9 cellular contexts compared by ENCODE assay signal in genomic region chr10:62079885-62080559, GRCh38.
DNase-seq lines count a peak whose midpoint lies in the region; ATAC-seq and TF ChIP-seq lines count a peak whose summit lies in the region.
"Had no signal": no experiment of that assay in that cellular context is flagged by ENCODE, and none has a peak within 500 bp of the region (broad histone marks: within the 10 kb centered on the region; RNA-seq: fewer than 3 reads in every experiment).

No MANE protein-coding gene starts in this region.

- intact Hi-C loops in cardiac septum (cut with DNase I) = no loop called here
- intact Hi-C loops in activated CD4-positive, alpha-beta memory T cell treated with anti-CD3 and anti-CD28 coated beads for 36 hours (cut with micrococcal nuclease) = loop anchor here (5.0 kb wide), 1 partner anchor 162 kb away; no protein-coding TSS in a partner anchor
- intact Hi-C loops in Calu3 (cut with micrococcal nuclease; ENCODE audit: unreplicated experiment) = no loop called here
- intact Hi-C loops in lower leg skin (cut with DNase I; ENCODE audit: low total_unique reads) = no loop called here

- H3K4me3 ChIP-seq in right atrium auricular region = no peak overlapping the region
- H3K4me3 ChIP-seq in lower leg skin (ENCODE audit: low read depth, poor library complexity, severe bottlenecking) = no peak overlapping the region

- DNase-seq in right atrium auricular region (ENCODE audit: low spot score) (no peak), cardiac septum (ENCODE audit: low spot score) (no peak), type B pancreatic cell (ENCODE audit: extremely low spot score, unreplicated experiment) (no peak), kidney tubule cell (ENCODE audit: low spot score) (no peak), Calu3 (no peak), lower leg skin (ENCODE audit: low spot score in 2 of 2) (no peak)
- peak; percentile 44 for DNase-seq in activated CD4-positive, alpha-beta memory T cell treated with anti-CD3 and anti-CD28 coated beads for 36 hours
- DNase-seq: NCI-H187 treated with DMSO at 0.1 percent for 48 hours had no signal

- H3K27ac ChIP-seq in right atrium auricular region = peak overlapping the region; percentile 85 to 89

- no peaks in the 10 kb centered on the region for H3K9me3 Mint-ChIP-seq in activated CD4-positive, alpha-beta memory T cell treated with anti-CD3 and anti-CD28 coated beads for 36 hours
- H3K9me3 Mint-ChIP-seq in type B pancreatic cell (no peaks in the 10 kb centered on the region), Calu3 (ENCODE audit: low read depth, unreplicated experiment) (no peaks in the 10 kb centered on the region)

- H3K27ac Mint-ChIP-seq in activated CD4-positive, alpha-beta memory T cell treated with anti-CD3 and anti-CD28 coated beads for 36 hours = peak overlapping the region; percentile 85
- H3K27ac Mint-ChIP-seq in type B pancreatic cell (peak overlapping the region; percentile 12), Calu3 (ENCODE audit: unreplicated experiment) (no peak overlapping the region)

- no peak for TF ChIP-seq CTCF in right atrium auricular region (IDR thresholded peaks at IDR 0.05)
- TF ChIP-seq CTCF in type B pancreatic cell (conservative IDR thresholded peaks at IDR 0.05) = no peak
- no peak for TF ChIP-seq CTCF in Calu3 (IDR thresholded peaks at IDR 0.05; ENCODE audit: unreplicated experiment)
- no peak for TF ChIP-seq CTCF in lower leg skin (IDR thresholded peaks at IDR 0.05)

- H3K36me3 ChIP-seq in right atrium auricular region = peaks cover 28% of the 10 kb centered on the region

- no TSS peak for BruUV-seq in Calu3 (replicated peaks; lab: Mats Ljungman, UMichigan)

- peaks cover 88% of the 10 kb centered on the region for H3K4me1 Mint-ChIP-seq in activated CD4-positive, alpha-beta memory T cell treated with anti-CD3 and anti-CD28 coated beads for 36 hours (ENCODE audit: low read depth)
- peaks cover 59% of the 10 kb centered on the region for H3K4me1 Mint-ChIP-seq in type B pancreatic cell (ENCODE audit: unreplicated experiment)
- peaks cover 56% of the 10 kb centered on the region for H3K4me1 Mint-ChIP-seq in Calu3 (ENCODE audit: low read depth, unreplicated experiment)

- peaks cover 76% of the 10 kb centered on the region for H3K36me3 Mint-ChIP-seq in activated CD4-positive, alpha-beta memory T cell treated with anti-CD3 and anti-CD28 coated beads for 36 hours
- H3K36me3 Mint-ChIP-seq in type B pancreatic cell (peaks cover 16% of the 10 kb centered on the region), Calu3 (ENCODE audit: insufficient read depth, unreplicated experiment) (peaks cover 24% of the 10 kb centered on the region)

- WGBS in lower leg skin, 2 donors = 97% methylated on average over 8 of the region's 8 CpGs

- H3K4me3 Mint-ChIP-seq in activated CD4-positive, alpha-beta memory T cell treated with anti-CD3 and anti-CD28 coated beads for 36 hours = no peak overlapping the region
- no peak overlapping the region for H3K4me3 Mint-ChIP-seq in type B pancreatic cell
- no peak overlapping the region for H3K4me3 Mint-ChIP-seq in Calu3 (ENCODE audit: low read depth, unreplicated experiment)

- no peaks in the 10 kb centered on the region for H3K27me3 Mint-ChIP-seq in activated CD4-positive, alpha-beta memory T cell treated with anti-CD3 and anti-CD28 coated beads for 36 hours
- no peaks in the 10 kb centered on the region for H3K27me3 Mint-ChIP-seq in type B pancreatic cell
- no peaks in the 10 kb centered on the region for H3K27me3 Mint-ChIP-seq in Calu3 (ENCODE audit: unreplicated experiment)

- POLR2A ChIA-PET in activated CD4-positive, alpha-beta memory T cell treated with anti-CD3 and anti-CD28 coated beads for 36 hours (lab: Charles Lee) = interaction anchor here (0.8 to 1.7 kb wide), 6 partner anchors 7 to 164 kb away, joined by 3 to 7 read pairs (median 4); no protein-coding TSS in a partner anchor

- CTCF ChIA-PET in activated CD4-positive, alpha-beta memory T cell treated with anti-CD3 and anti-CD28 coated beads for 36 hours (lab: Charles Lee) = interaction anchor here (0.6 to 1.8 kb wide), 2 partner anchors 11 to 165 kb away, joined by 3 to 5 read pairs; no protein-coding TSS in a partner anchor
- CTCF ChIA-PET in Calu3 (lab: Charles Lee) = no interaction called here

- no peaks in the 10 kb centered on the region for H3K9me3 ChIP-seq in right atrium auricular region

- no peak for TF ChIP-seq POLR2A in lower leg skin (IDR thresholded peaks at IDR 0.05)

- H3K4me1 ChIP-seq in right atrium auricular region = peaks cover 0 to 95% of the 10 kb centered on the region in 2 donors

- peak; percentile 78 for ATAC-seq in HG02798 (IDR thresholded peaks at IDR 0.05; ENCODE audit: poor library complexity, unreplicated experiment)

- no peaks in the 10 kb centered on the region for H3K27me3 ChIP-seq in right atrium auricular region
